10 cellular contexts compared by ENCODE assay signal in the genomic region with DNA sequence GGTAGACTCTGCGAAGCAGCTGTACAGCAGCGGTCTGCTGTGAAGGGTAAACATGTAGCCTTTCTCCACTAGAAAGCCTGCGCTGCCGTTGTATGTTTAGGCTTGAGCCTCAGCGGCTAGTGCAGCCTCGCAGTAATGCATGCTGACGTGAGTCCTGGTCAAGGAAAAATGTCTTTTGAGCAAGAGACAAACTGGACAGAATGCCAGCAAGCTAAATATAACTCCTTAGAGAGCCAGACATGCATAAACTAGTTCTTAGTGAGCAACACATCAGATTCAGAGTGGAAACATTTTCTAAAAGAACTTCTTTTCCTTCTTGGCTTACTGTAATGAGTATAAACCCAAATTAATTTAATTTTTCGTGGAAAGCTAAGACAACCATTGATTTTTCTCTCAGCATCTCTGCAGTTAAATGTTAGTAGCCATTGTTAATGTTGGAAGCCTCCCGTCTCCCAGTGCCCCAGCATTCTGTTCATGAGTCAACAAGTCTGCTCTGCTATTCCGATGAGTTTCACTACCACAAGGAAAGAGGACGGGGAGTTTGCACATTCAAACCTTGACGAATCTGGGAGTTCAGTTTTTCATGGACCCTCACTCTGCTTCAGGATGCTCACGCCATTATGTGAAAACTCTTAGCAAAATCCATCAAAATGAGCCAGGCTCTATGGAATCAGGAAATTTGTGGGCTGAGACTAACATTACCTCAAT. TPM values are rescaled to one million over a fixed set of nuclear protein-coding genes. Genes with fewer than 3 reads are reported as not detected.
A peak's percentile ranks its signal among the peaks of the same experiment; 100 is the strongest.
DNase-seq lines count a peak whose midpoint lies in the region; ATAC-seq and TF ChIP-seq lines count a peak whose summit lies in the region.
"Had no signal": no experiment of that assay in that cellular context is flagged by ENCODE, and none has a peak within 500 bp of the region (broad histone marks: within the 10 kb centered on the region; RNA-seq: fewer than 3 reads in every experiment).

No MANE protein-coding gene starts in this region.

- WGBS in lung, 2 donors, result 50 to 73% methylated on average over 13 of the region's 13 CpGs

- peak; percentile 37 for ATAC-seq in lung (ENCODE audit: insufficient read depth, low FRiP score)
- peak; percentile 81 for ATAC-seq in thoracic aorta (ENCODE audit: insufficient number of reproducible peaks, low FRiP score, low read depth)
- ATAC-seq: Panc1 had no signal

- H3K27ac ChIP-seq in dorsolateral prefrontal cortex, result peak overlapping the region; percentile 84 to 99 (median 96)
- H3K27ac ChIP-seq in lung (ENCODE audit: low read depth in 1 of 2, low read length in 1 of 2), result peak overlapping the region; percentile 60 to 84
- peak overlapping the region; percentile 93 to 96 for H3K27ac ChIP-seq in thoracic aorta

- H3K36me3 ChIP-seq in lung (ENCODE audit: control insufficient read depth in 2 of 2, insufficient read depth in 2 of 2, low read length in 2 of 2) (no peaks in the 10 kb centered on the region), thoracic aorta (no peaks in the 10 kb centered on the region)

- intact Hi-C loops in dorsolateral prefrontal cortex (cut with DNase I), result no loop called here

- peaks cover 4 to 12% of the 10 kb centered on the region in 2 donors for H3K4me1 ChIP-seq in lung (ENCODE audit: control insufficient read depth in 2 of 2, insufficient read depth in 2 of 2, low read length in 2 of 2)
- H3K4me1 ChIP-seq in thoracic aorta (ENCODE audit: control insufficient read depth in 1 of 2, low read depth in 2 of 2), result peaks cover 25 to 76% of the 10 kb centered on the region in 2 donors

- no peak for TF ChIP-seq POLR2A in erythroblast (IDR thresholded peaks at IDR 0.05; ENCODE audit: low read length)

- peak overlapping the region; percentile 7 to 64 (median 44) for H3K4me3 ChIP-seq in dorsolateral prefrontal cortex
- H3K4me3 ChIP-seq in lung, result no peak overlapping the region
- peak overlapping the region; percentile 69 for H3K4me3 ChIP-seq in thoracic aorta

- DNase-seq in NCI-H526 (lab: John Stamatoyannopoulos, UW), result peak; percentile 51 to 80
- DNase-seq in dorsolateral prefrontal cortex, result peak in 8 of 10 donors; percentile 29 to 75 (median 64)
- no peak for DNase-seq in lung (ENCODE audit: low spot score)
- no peak for DNase-seq in thoracic aorta (ENCODE audit: low spot score)
- no peak for DNase-seq in cortex of kidney (lab: John Stamatoyannopoulos, UW)
- DNase-seq in NCI-H2171 (lab: John Stamatoyannopoulos, UW), result no peak
- DNase-seq in erythroblast (lab: John Stamatoyannopoulos, UW), result no peak
- no peak for DNase-seq in SW 1271 (lab: John Stamatoyannopoulos, UW)
- DNase-seq: activated naive CD8-positive, alpha-beta T cell treated with anti-CD3 and anti-CD28 coated beads, Interleukin-2, amount 10 ng/mL, durations not matched to agents 7 days and 5 days had no signal

- TF ChIP-seq CTCF in dorsolateral prefrontal cortex (IDR thresholded peaks at IDR 0.05 in 54 of 56, conservative IDR thresholded peaks at IDR 0.05 in 2 of 56; ENCODE audit: low read depth in 1 of 56, partially characterized antibody in 56 of 56), result peak in 2 of 56 donors; percentile 2 to 7
- TF ChIP-seq CTCF in lung (IDR thresholded peaks at IDR 0.05; ENCODE audit: control extremely low read depth, extremely low read depth), result no peak
- TF ChIP-seq CTCF in thoracic aorta (IDR thresholded peaks at IDR 0.05), result no peak

- H3K9me3 ChIP-seq in lung (ENCODE audit: control insufficient read depth in 2 of 2, insufficient read depth in 1 of 2, low read length in 1 of 2) (peaks cover 0 to 2% of the 10 kb centered on the region in 2 donors), thoracic aorta (no peaks in the 10 kb centered on the region)

- no peaks in the 10 kb centered on the region for H3K27me3 ChIP-seq in dorsolateral prefrontal cortex
- H3K27me3 ChIP-seq in lung (ENCODE audit: control insufficient read depth, insufficient read depth), result no peaks in the 10 kb centered on the region
- no peaks in the 10 kb centered on the region for H3K27me3 ChIP-seq in thoracic aorta (replicated peaks; ENCODE audit: insufficient read depth)

RNA-seq across cellular contexts. Expression of gene JAM3, which starts 51.4 kb away (rescaled TPM):
- total RNA-seq in dorsolateral prefrontal cortex, result 100 to 1,000 TPM in 42 of 120 experiments, 10 to 100 TPM in 78; 43.5 to 270 (median 90.6) TPM
- 10 to 100 TPM; 33.5 to 72.2 TPM for total RNA-seq in lung
- polyA plus RNA-seq in lung, result 10 to 100 TPM; 10.3 to 13.6 TPM
- 100 to 1,000 TPM in 1 of 2 donors, 10 to 100 TPM in 1; 83.7 to 110 TPM for total RNA-seq in thoracic aorta

Comparison
In these comparisons a context has a peak if more than half of its experiments do, and no peak if none do; other contexts are left out.
1. DNase-seq: peak in NCI-H526 (2 of 2) and dorsolateral prefrontal cortex (8 of 10); none in lung (single experiment), thoracic aorta (single experiment), cortex of kidney (single experiment), NCI-H2171 (single experiment), erythroblast (0 of 2) and SW 1271 (0 of 2).
2. Peak in every context shown above with its lines, with median percentiles within 50 percentile points of each other: H3K27ac ChIP-seq.